In the genomic region with DNA sequence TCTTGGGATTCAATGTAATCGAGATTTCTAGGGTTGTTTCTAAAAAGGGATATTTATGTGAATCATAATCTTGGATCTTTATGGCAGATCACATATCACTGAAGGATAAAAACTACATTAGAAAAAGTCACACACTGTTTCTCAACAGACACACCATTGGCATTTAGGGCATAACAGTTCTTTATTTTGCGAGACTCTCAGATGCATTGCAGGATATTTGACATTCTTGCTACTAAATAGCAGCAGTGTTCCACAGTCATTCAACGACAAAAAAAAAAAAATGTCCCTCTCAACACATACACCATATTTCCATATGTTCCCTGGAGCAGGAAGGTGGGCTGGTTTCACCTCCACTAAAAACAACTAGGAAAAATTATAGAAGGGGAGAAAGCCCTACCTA, we compare ENCODE assay signal across 22 cellular contexts.
"Had no signal": no experiment of that assay in that cellular context is flagged by ENCODE, and none has a peak within 500 bp of the region (broad histone marks: within the 10 kb centered on the region; RNA-seq: fewer than 3 reads in every experiment).

No MANE protein-coding gene starts in this region.

- H3K4me3 ChIP-seq: left ventricle myocardium inferior, lung, right atrium auricular region, right lobe of liver, smooth muscle cell, tibial nerve, uterus had no signal

- H3K4me2 ChIP-seq: smooth muscle cell had no signal

- H2AFZ ChIP-seq: parathyroid adenoma had no signal

- H3K27ac ChIP-seq: left ventricle myocardium inferior, parathyroid adenoma, right atrium auricular region, right lobe of liver, tibial nerve, uterus had no signal

- H3K27me3 Mint-ChIP-seq: naive B cell; stimulated activated memory B cell treated with anti-CD40 and anti-IgM and Interleukin-4, amounts not matched to agents 10 μg/mL and 1 μg/mL and 100 μg/mL, for 72 hours; stimulated activated naive CD8-positive, alpha-beta T cell treated with anti-CD3 and anti-CD28 coated beads, Interleukin-15, amount 100 ng/mL, for 72 hours; type B pancreatic cell had no signal

- H3K27ac Mint-ChIP-seq: mesothelial cell of epicardium; naive B cell; natural killer cell; stimulated activated memory B cell treated with anti-CD40 and anti-IgM and Interleukin-4, amounts not matched to agents 10 μg/mL and 1 μg/mL and 100 μg/mL, for 72 hours; stimulated activated naive CD8-positive, alpha-beta T cell treated with anti-CD3 and anti-CD28 coated beads, Interleukin-15, amount 100 ng/mL, for 72 hours; type B pancreatic cell had no signal

- H3K36me3 Mint-ChIP-seq: mesothelial cell of epicardium; naive B cell; natural killer cell; stimulated activated memory B cell treated with anti-CD40 and anti-IgM and Interleukin-4, amounts not matched to agents 10 μg/mL and 1 μg/mL and 100 μg/mL, for 72 hours; type B pancreatic cell had no signal

- H3K79me2 ChIP-seq: parathyroid adenoma had no signal

- H3K27me3 ChIP-seq: right atrium auricular region, right lobe of liver, tibial nerve, uterus had no signal

- H3K4me3 Mint-ChIP-seq: mesothelial cell of epicardium; naive B cell; natural killer cell; stimulated activated memory B cell treated with anti-CD40 and anti-IgM and Interleukin-4, amounts not matched to agents 10 μg/mL and 1 μg/mL and 100 μg/mL, for 72 hours; stimulated activated naive CD8-positive, alpha-beta T cell treated with anti-CD3 and anti-CD28 coated beads, Interleukin-15, amount 100 ng/mL, for 72 hours; type B pancreatic cell had no signal

- H3K4me1 Mint-ChIP-seq: naive B cell; natural killer cell; stimulated activated memory B cell treated with anti-CD40 and anti-IgM and Interleukin-4, amounts not matched to agents 10 μg/mL and 1 μg/mL and 100 μg/mL, for 72 hours; stimulated activated naive CD8-positive, alpha-beta T cell treated with anti-CD3 and anti-CD28 coated beads, Interleukin-15, amount 100 ng/mL, for 72 hours had no signal

- H3K9me3 ChIP-seq: right atrium auricular region, right lobe of liver, tibial nerve, uterus had no signal

- H3K9ac ChIP-seq: parathyroid adenoma had no signal

- ATAC-seq: natural killer cell; right lobe of liver; stimulated activated memory B cell treated with anti-CD40 and anti-IgM and Interleukin-4, amounts not matched to agents 10 μg/mL and 1 μg/mL and 100 μg/mL, for 72 hours; stimulated activated naive CD8-positive, alpha-beta T cell treated with anti-CD3 and anti-CD28 coated beads, Interleukin-15, amount 100 ng/mL, for 72 hours had no signal

- DNase-seq: islet precursor cell; left ventricle myocardium inferior; mesendoderm; naive B cell; natural killer cell; right lobe of liver; stimulated activated CD4-positive, alpha-beta T cell treated with anti-CD3 and anti-CD28 coated beads, Interleukin-1b, Interleukin-23, amount 100 ng/mL, for 48 hours; stimulated activated CD4-positive, alpha-beta T cell treated with anti-CD3 and anti-CD28 coated beads, Interleukin-2, amount 100 ng/mL, for 48 hours; stimulated activated CD4-positive, alpha-beta T cell treated with anti-CD3 and anti-CD28 coated beads, Interleukin-4, amount 100 ng/mL, for 4 hours; stimulated activated CD8-positive, alpha-beta memory T cell treated with anti-CD3 and anti-CD28 coated beads, Interleukin-4, amount 100 ng/mL, for 48 hours; stimulated activated naive CD4-positive, alpha-beta T cell treated with Interleukin-2 at 50 U/mL for 16 hours; stimulated activated naive CD8-positive, alpha-beta T cell treated with anti-CD3 and anti-CD28 coated beads, Interleukin-15, amount 100 ng/mL, for 72 hours; substantia nigra; uterus had no signal

- H3K36me3 ChIP-seq: left ventricle myocardium inferior, right atrium auricular region, right lobe of liver, tibial nerve, uterus had no signal

- H3K4me1 ChIP-seq: left ventricle myocardium inferior, parathyroid adenoma, right atrium auricular region, right lobe of liver, uterus had no signal

- H3K9me3 Mint-ChIP-seq: stimulated activated memory B cell treated with anti-CD40 and anti-IgM and Interleukin-4, amounts not matched to agents 10 μg/mL and 1 μg/mL and 100 μg/mL, for 72 hours; stimulated activated naive CD8-positive, alpha-beta T cell treated with anti-CD3 and anti-CD28 coated beads, Interleukin-15, amount 100 ng/mL, for 72 hours; type B pancreatic cell had no signal
